Comparison of ENCODE assay signal across 21 cellular contexts in genomic region chr2:150153646-150154307, GRCh38.
"Had no signal": no experiment of that assay in that cellular context is flagged by ENCODE, and none has a peak within 500 bp of the region (broad histone marks: within the 10 kb centered on the region; RNA-seq: fewer than 3 reads in every experiment).

No MANE protein-coding gene starts in this region.

- H3K36me3 Mint-ChIP-seq: naive thymus-derived CD4-positive, alpha-beta T cell had no signal

- H3K4me1 Mint-ChIP-seq: naive thymus-derived CD4-positive, alpha-beta T cell; nephron progenitor cell had no signal

- H3K4me1 ChIP-seq: esophagus muscularis mucosa, gastrocnemius medialis, left ventricle myocardium inferior, lower lobe of right lung, sigmoid colon, suprapubic skin, thyroid gland, upper lobe of right lung, vagina had no signal

- ATAC-seq: gastrocnemius medialis; heart right ventricle; naive thymus-derived CD4-positive, alpha-beta T cell had no signal

- H3K4me3 Mint-ChIP-seq: naive thymus-derived CD4-positive, alpha-beta T cell; nephron progenitor cell had no signal

- H3K9me3 ChIP-seq: esophagus muscularis mucosa, gastrocnemius medialis, heart right ventricle, lower lobe of right lung, sigmoid colon, suprapubic skin, thyroid gland, upper lobe of right lung, vagina had no signal

- H3K27me3 ChIP-seq: esophagus muscularis mucosa, gastrocnemius medialis, heart right ventricle, sigmoid colon, suprapubic skin, thyroid gland, upper lobe of right lung, vagina had no signal

- DNase-seq: effector memory CD4-positive, alpha-beta T cell; gastrocnemius medialis; heart right ventricle; islet precursor cell; left ventricle myocardium inferior; lower lobe of right lung; mesenchymal stem cell; naive thymus-derived CD4-positive, alpha-beta T cell; nephron progenitor cell; posterior cingulate gyrus; sigmoid colon; stimulated activated CD4-positive, alpha-beta T cell treated with anti-CD3 and anti-CD28 coated beads, Interleukin-12 subunit alpha, Interleukin-12 subunit beta, amount 100 ng/mL, for 4 hours; stimulated activated CD4-positive, alpha-beta T cell treated with anti-CD3 and anti-CD28 coated beads, Interleukin-2, amount 100 ng/mL, for 48 hours; stimulated activated naive CD4-positive, alpha-beta T cell treated with Interleukin-2 at 50 U/mL for 16 hours; thyroid gland; upper lobe of right lung had no signal

- H3K27ac ChIP-seq: esophagus muscularis mucosa, gastrocnemius medialis, heart right ventricle, left ventricle myocardium inferior, lower lobe of right lung, sigmoid colon, skin epidermis, suprapubic skin, thyroid gland, upper lobe of right lung, vagina had no signal

- H3K4me3 ChIP-seq: esophagus muscularis mucosa, gastrocnemius medialis, heart right ventricle, left ventricle myocardium inferior, lower lobe of right lung, sigmoid colon, skin epidermis, suprapubic skin, thyroid gland, upper lobe of right lung, vagina had no signal

- H3K27ac Mint-ChIP-seq: naive thymus-derived CD4-positive, alpha-beta T cell; nephron progenitor cell had no signal

- H3K36me3 ChIP-seq: esophagus muscularis mucosa, gastrocnemius medialis, heart right ventricle, left ventricle myocardium inferior, lower lobe of right lung, sigmoid colon, suprapubic skin, thyroid gland, upper lobe of right lung, vagina had no signal

- H3K9me3 Mint-ChIP-seq: nephron progenitor cell had no signal

- FAIRE-seq: endometrium had no signal

- H3K27me3 Mint-ChIP-seq: naive thymus-derived CD4-positive, alpha-beta T cell had no signal
